ENCODE assay signal across 20 cellular contexts in the genomic region with DNA sequence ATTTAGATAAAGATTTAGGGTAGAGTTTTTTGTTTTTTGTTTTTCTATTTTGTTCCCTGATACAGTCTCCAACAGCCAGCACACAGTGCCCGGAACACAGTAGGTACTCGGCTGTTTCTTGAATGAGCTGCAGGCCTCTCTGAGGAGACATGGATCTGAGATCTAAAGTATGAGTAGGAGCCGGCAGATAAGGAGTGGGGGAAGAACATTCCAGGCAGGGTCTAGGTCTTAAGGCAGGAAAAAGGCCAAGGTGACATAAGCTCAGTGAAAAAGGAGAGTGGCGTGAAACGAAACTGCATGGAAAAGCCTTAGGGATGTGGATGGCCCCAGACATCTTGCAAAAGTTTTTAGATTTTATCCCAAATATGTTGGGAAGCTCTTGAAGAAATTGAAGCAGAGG.
"Had no signal": no experiment of that assay in that cellular context is flagged by ENCODE, and none has a peak within 500 bp of the region (broad histone marks: within the 10 kb centered on the region; RNA-seq: fewer than 3 reads in every experiment).

No MANE protein-coding gene starts in this region.

- H3K4me1 Mint-ChIP-seq: immature natural killer cell; natural killer cell; stimulated activated naive CD8-positive, alpha-beta T cell treated with anti-CD3 and anti-CD28 coated beads, Interleukin-15, amount 100 ng/mL, for 72 hours had no signal

- H3K4me1 ChIP-seq: prostate gland, suprapubic skin had no signal

- H3K9me3 ChIP-seq: adrenal gland, heart right ventricle, prostate gland, right atrium auricular region, suprapubic skin had no signal

- H3K36me3 ChIP-seq: adrenal gland, prostate gland had no signal

- H3K27me3 Mint-ChIP-seq: stimulated activated naive CD8-positive, alpha-beta T cell treated with anti-CD3 and anti-CD28 coated beads, Interleukin-15, amount 100 ng/mL, for 72 hours; type B pancreatic cell had no signal

- H3K4me3 ChIP-seq: adrenal gland, heart right ventricle, prostate gland, right atrium auricular region, suprapubic skin had no signal

- H3K27ac ChIP-seq: adrenal gland, prostate gland, suprapubic skin had no signal

- H3K36me3 Mint-ChIP-seq: activated naive CD4-positive, alpha-beta T cell treated with anti-CD3 and anti-CD28 coated beads, Interleukin-2, amount 50 U/mL, for 72 hours; immature natural killer cell; memory B cell; natural killer cell had no signal

- H3K9me3 Mint-ChIP-seq: activated naive CD4-positive, alpha-beta T cell treated with anti-CD3 and anti-CD28 coated beads, Interleukin-2, amount 50 U/mL, for 72 hours; activated T-helper 1 cell treated with anti-CD3 and anti-CD28 coated beads, Interleukin-12 subunit alpha, Interleukin-12 subunit beta, Interleukin-2, Interleukin-4 antibody, amounts not matched to agents 30 ng/mL and 10 ng/mL and 1 ng/mL, durations not matched to agents 14 hours and 24 hours and 36 hours; immature natural killer cell; memory B cell; natural killer cell; stimulated activated naive CD8-positive, alpha-beta T cell treated with anti-CD3 and anti-CD28 coated beads, Interleukin-15, amount 100 ng/mL, for 72 hours; type B pancreatic cell had no signal

- H3K27me3 ChIP-seq: adrenal gland, heart right ventricle, right atrium auricular region, suprapubic skin had no signal

- H3K27ac Mint-ChIP-seq: activated naive CD4-positive, alpha-beta T cell treated with anti-CD3 and anti-CD28 coated beads, Interleukin-2, amount 50 U/mL, for 72 hours; activated T-helper 1 cell treated with anti-CD3 and anti-CD28 coated beads, Interleukin-12 subunit alpha, Interleukin-12 subunit beta, Interleukin-2, Interleukin-4 antibody, amounts not matched to agents 30 ng/mL and 10 ng/mL and 1 ng/mL, durations not matched to agents 14 hours and 24 hours and 36 hours; immature natural killer cell; memory B cell; natural killer cell; type B pancreatic cell had no signal

- DNase-seq: activated CD4-positive, alpha-beta T cell treated with anti-CD3 and anti-CD28 coated beads, Interleukin-2, amount 50 U/mL, for 4 hours; activated gamma-delta T cell treated with Interleukin-2 at 50 U/mL for 16 hours; adrenal gland; effector CD4-positive, alpha-beta T cell; heart right ventricle; immature natural killer cell; kidney glomerular epithelial cell; left ventricle myocardium superior; natural killer cell; nucleus accumbens; stimulated activated naive CD8-positive, alpha-beta T cell treated with anti-CD3 and anti-CD28 coated beads, Interleukin-15, amount 100 ng/mL, for 72 hours; T-helper 2 cell had no signal

- ATAC-seq: activated naive CD4-positive, alpha-beta T cell treated with anti-CD3 and anti-CD28 coated beads, Interleukin-2, amount 50 U/mL, for 72 hours; esophagus mucosa; heart right ventricle; left ventricle myocardium superior; natural killer cell; stimulated activated naive CD8-positive, alpha-beta T cell treated with anti-CD3 and anti-CD28 coated beads, Interleukin-15, amount 100 ng/mL, for 72 hours had no signal

- H3K4me3 Mint-ChIP-seq: activated T-helper 1 cell treated with anti-CD3 and anti-CD28 coated beads, Interleukin-12 subunit alpha, Interleukin-12 subunit beta, Interleukin-2, Interleukin-4 antibody, amounts not matched to agents 30 ng/mL and 10 ng/mL and 1 ng/mL, durations not matched to agents 14 hours and 24 hours and 36 hours; immature natural killer cell; memory B cell; natural killer cell; stimulated activated naive CD8-positive, alpha-beta T cell treated with anti-CD3 and anti-CD28 coated beads, Interleukin-15, amount 100 ng/mL, for 72 hours; type B pancreatic cell had no signal
